Comparison of ENCODE assay signal across 12 cellular contexts in the genomic region with DNA sequence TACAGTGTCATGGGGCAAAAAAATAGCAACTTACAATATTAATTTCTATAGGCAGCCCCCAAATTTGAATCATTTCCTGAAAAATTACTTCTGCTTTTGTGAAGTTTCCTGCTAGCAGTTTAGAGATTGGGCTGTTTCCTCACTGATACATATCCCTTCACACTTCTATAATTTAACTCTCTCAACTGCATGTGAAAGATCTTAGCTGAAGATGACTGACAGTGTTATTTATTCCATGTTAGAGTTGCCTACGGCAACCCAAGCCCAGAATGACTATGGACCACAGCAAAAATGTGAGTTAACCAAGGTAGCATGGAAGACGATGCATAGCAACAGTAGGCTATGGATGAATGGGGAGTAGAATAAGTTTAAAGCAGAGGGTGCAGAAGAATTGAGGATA. TPM values are rescaled to one million over a fixed set of nuclear protein-coding genes. Genes with fewer than 3 reads are reported as not detected.
DNase-seq lines count a peak whose midpoint lies in the region; ATAC-seq, FAIRE-seq and TF ChIP-seq lines count a peak whose summit lies in the region.
"Had no signal": no experiment of that assay in that cellular context is flagged by ENCODE, and none has a peak within 500 bp of the region (broad histone marks: within the 10 kb centered on the region; RNA-seq: fewer than 3 reads in every experiment).

A gene (plus strand): TSS at position 122 of the 400 bp plus-strand sequence. CDS start 90 bp downstream, at position 212.

- TF ChIP-seq CTCF in upper lobe of left lung (IDR thresholded peaks at IDR 0.05) (no peak), HFFc6 (IDR thresholded peaks at IDR 0.05) (no peak)

- H3K4me3 ChIP-seq in upper lobe of left lung: no peak within 1 kb of the TSS

- no peak for TF ChIP-seq POLR2A in upper lobe of left lung (IDR thresholded peaks at IDR 0.05)

- H3K27me3 ChIP-seq in upper lobe of left lung: no peaks in the 10 kb centered on the region

- ATAC-seq in upper lobe of left lung (ENCODE audit: low FRiP score in 2 of 2): no peak

- CTCF ChIA-PET in activated naive CD4-positive, alpha-beta T cell treated with anti-CD3 and anti-CD28 coated beads for 36 hours (lab: Charles Lee): interaction anchor here (1.0 to 1.8 kb wide), 2 partner anchors 48 to 60 kb away, joined by 3 to 10 read pairs; no protein-coding TSS in a partner anchor

- TF ChIP-seq EP300 in upper lobe of left lung (IDR thresholded peaks at IDR 0.05): no peak

- H3K9me3 Mint-ChIP-seq in activated naive CD4-positive, alpha-beta T cell treated with anti-CD3 and anti-CD28 coated beads for 36 hours: no peaks in the 10 kb centered on the region
- H3K9me3 Mint-ChIP-seq in HFFc6: no peaks in the 10 kb centered on the region
- H3K9me3 Mint-ChIP-seq: mesothelial cell of epicardium had no signal

- peak within 1 kb of the TSS; percentile 53 for H3K4me3 Mint-ChIP-seq in activated naive CD4-positive, alpha-beta T cell treated with anti-CD3 and anti-CD28 coated beads for 36 hours
- H3K4me3 Mint-ChIP-seq in HFFc6: no peak within 1 kb of the TSS
- H3K4me3 Mint-ChIP-seq: mesothelial cell of epicardium had no signal

- H3K27ac ChIP-seq in upper lobe of left lung: no peak within 1 kb of the TSS

- no peaks in the 10 kb centered on the region for H3K9me3 ChIP-seq in upper lobe of left lung

- peak within 1 kb of the TSS; percentile 43 for H3K27ac Mint-ChIP-seq in activated naive CD4-positive, alpha-beta T cell treated with anti-CD3 and anti-CD28 coated beads for 36 hours
- H3K27ac Mint-ChIP-seq in HFFc6: no peak within 1 kb of the TSS
- H3K27ac Mint-ChIP-seq: mesothelial cell of epicardium had no signal

- no peaks in the 10 kb centered on the region for H3K27me3 Mint-ChIP-seq in activated naive CD4-positive, alpha-beta T cell treated with anti-CD3 and anti-CD28 coated beads for 36 hours (ENCODE audit: low read depth)
- peaks cover 2% of the 10 kb centered on the region; the same call in 1 of the 2 replicates for H3K27me3 Mint-ChIP-seq in HFFc6 (ENCODE audit: insufficient read depth)

- no peaks in the 10 kb centered on the region for H3K36me3 ChIP-seq in upper lobe of left lung

- FAIRE-seq in urothelium cell line (lab: Jason Lieb, UNC): peak; percentile 42

- intact Hi-C loops in activated naive CD4-positive, alpha-beta T cell treated with anti-CD3 and anti-CD28 coated beads for 36 hours (cut with micrococcal nuclease): loop anchor here (1.0 to 2.0 kb wide), 4 partner anchors 35 to 496 kb away; no protein-coding TSS in a partner anchor

- H3K36me3 Mint-ChIP-seq in activated naive CD4-positive, alpha-beta T cell treated with anti-CD3 and anti-CD28 coated beads for 36 hours (ENCODE audit: low read depth): no peaks in the 10 kb centered on the region
- no peaks in the 10 kb centered on the region for H3K36me3 Mint-ChIP-seq in HFFc6 (ENCODE audit: low read depth)
- H3K36me3 Mint-ChIP-seq: mesothelial cell of epicardium had no signal

- peak; percentile 55 for DNase-seq in activated naive CD4-positive, alpha-beta T cell treated with anti-CD3 and anti-CD28 coated beads for 36 hours
- no peak for DNase-seq in activated naive CD4-positive, alpha-beta T cell (lab: John Stamatoyannopoulos, UW)
- DNase-seq in SIG-M5 treated with dmso at 0.1 percent for 504 hours (lab: John Stamatoyannopoulos, UW; ENCODE audit: unreplicated experiment): peak; percentile 74
- DNase-seq in dermis blood vessel endothelial cell: peak; percentile 16
- no peak for DNase-seq in urothelium cell line (ENCODE audit: low spot score)
- no peak for DNase-seq in upper lobe of left lung
- DNase-seq in NCI-H446 treated with DMSO at 0.1 percent for 48 hours (lab: John Stamatoyannopoulos, UW): no peak
- DNase-seq in HFFc6: no peak
- DNase-seq: NCI-H146, NCI-H748 treated with DMSO at 0.1 percent for 48 hours, retina had no signal

- peaks cover 0 to 12% (median 3%) of the 10 kb centered on the region in 4 donors for H3K4me1 ChIP-seq in upper lobe of left lung

- WGBS in upper lobe of left lung, 2 donors: 67 to 70% methylated on average over 2 of the region's 2 CpGs

- H3K4me1 Mint-ChIP-seq in activated naive CD4-positive, alpha-beta T cell treated with anti-CD3 and anti-CD28 coated beads for 36 hours (ENCODE audit: low read depth): peaks cover 61% of the 10 kb centered on the region
- no peaks in the 10 kb centered on the region for H3K4me1 Mint-ChIP-seq in HFFc6 (ENCODE audit: low read depth)
- H3K4me1 Mint-ChIP-seq: mesothelial cell of epicardium had no signal

RNA-seq across cellular contexts. Expression of the gene that starts here (rescaled TPM):
- 1 to 10 TPM; 3.9 to 5.2 TPM for total RNA-seq in activated naive CD4-positive, alpha-beta T cell treated with anti-CD3 and anti-CD28 coated beads for 36 hours
- total RNA-seq in dermis blood vessel endothelial cell (0.68 and 0.70 TPM in 2 replicates), upper lobe of left lung (1 to 10 TPM in 5 of 6 donors, not detected in 1; 1.8 to 8.9 (median 3.2) TPM)
- under 1 TPM in 2 of 6 experiments, not detected in 4; 0.25 to 0.26 TPM for total RNA-seq in HFFc6 (2021; fragmentation: NEBNext Ultra II Directional; extraction: Animal tissue kit (Norgen Biotek cat#: 25700))

Comparison
In these comparisons a context has a peak if more than half of its experiments do, and no peak if none do; other contexts are left out.
1. DNase-seq: peak in activated naive CD4-positive, alpha-beta T cell treated with anti-CD3 and anti-CD28 coated beads for 36 hours (single experiment) and SIG-M5 treated with dmso at 0.1 percent for 504 hours (single experiment); none in activated naive CD4-positive, alpha-beta T cell (0 of 4), urothelium cell line (single experiment), upper lobe of left lung (0 of 2), NCI-H446 treated with DMSO at 0.1 percent for 48 hours (single experiment) and HFFc6 (single experiment).
2. Peak in DNase-seq in dermis blood vessel endothelial cell; RNA of the gene not detected or under 1 TPM.